In genomic region chr7:77980087-77980713, GRCh38 we compare ENCODE assay signal across 18 cellular contexts.
DNase-seq lines count a peak whose midpoint lies in the region; ATAC-seq, FAIRE-seq and TF ChIP-seq lines count a peak whose summit lies in the region.
"Had no signal": no experiment of that assay in that cellular context is flagged by ENCODE, and none has a peak within 500 bp of the region (broad histone marks: within the 10 kb centered on the region; RNA-seq: fewer than 3 reads in every experiment).

No MANE protein-coding gene starts in this region.

- no peaks in the 10 kb centered on the region for H3K27me3 ChIP-seq in BE2C
- no peaks in the 10 kb centered on the region for H3K27me3 ChIP-seq in K562 (ENCODE audit: control insufficient read depth in 2 of 2, insufficient read depth in 2 of 2, low read length in 2 of 2)
- no peaks in the 10 kb centered on the region for H3K27me3 ChIP-seq in CD4-positive, alpha-beta T cell (ENCODE audit: control insufficient read depth, insufficient read depth, low read length)
- H3K27me3 ChIP-seq: BLaER1 treated with 17β-estradiol and CSF1 and Interleukin-3, amounts not matched to agents 10 nM and 100 nM had no signal

- ATAC-seq in K562 (peak; percentile 27; the same call in 2 of the 3 replicates), GM19397 (IDR thresholded peaks at IDR 0.05; ENCODE audit: unreplicated experiment) (no peak)
- ATAC-seq in stimulated activated effector memory CD8-positive, alpha-beta T cell treated with anti-CD3 and anti-CD28 coated beads, Interleukin-12 subunit alpha, Interleukin-12 subunit beta, amount 100 ng/mL, for 72 hours = no peak
- ATAC-seq in CD4-positive, alpha-beta T cell (ENCODE audit: poor library complexity) = no peak
- ATAC-seq: GM12878 had no signal

- intact Hi-C loops in K562 (cut with micrococcal nuclease) = no loop called here
- intact Hi-C loops in CD4-positive, alpha-beta T cell (cut with DNase I, micrococcal nuclease) = no loop called here
- intact Hi-C loops in activated CD4-positive, alpha-beta memory T cell treated with anti-CD3 and anti-CD28 coated beads for 36 hours (cut with micrococcal nuclease) = no loop called here

- H3K9me3 ChIP-seq in BE2C = no peaks in the 10 kb centered on the region
- H3K9me3 ChIP-seq in K562 (replicated peaks; ENCODE audit: control insufficient read depth, insufficient read depth, low read depth, low read length) = 0 out of 2 replicates have a peak, but pooled peaks cover under 1% of the 10 kb centered on the region
- no peaks in the 10 kb centered on the region for H3K9me3 ChIP-seq in CD4-positive, alpha-beta T cell (ENCODE audit: control insufficient read depth, low read length)
- H3K9me3 ChIP-seq: BLaER1 treated with 17β-estradiol and CSF1 and Interleukin-3, amounts not matched to agents 10 nM and 100 nM had no signal

- in situ Hi-C loops in SK-MEL-5 (cut with HindIII; ENCODE audit: low pct_unique_long_range_greater_than_20kb, low sequenced_read_pairs) = no loop called here
- in situ Hi-C loops in K562 (cut with MboI) = no loop called here

- H3K36me3 ChIP-seq in BE2C = no peaks in the 10 kb centered on the region
- H3K36me3 ChIP-seq in K562 (ENCODE audit: control insufficient read depth, insufficient read depth, low read length) = no peaks in the 10 kb centered on the region
- H3K36me3 ChIP-seq: BLaER1 treated with 17β-estradiol and CSF1 and Interleukin-3, amounts not matched to agents 10 nM and 100 nM had no signal

- no peaks in the 10 kb centered on the region for H4K20me1 ChIP-seq in K562 (replicated peaks; ENCODE audit: control insufficient read depth, insufficient read depth, low read length)
- H4K20me1 ChIP-seq: BLaER1 treated with 17β-estradiol and CSF1 and Interleukin-3, amounts not matched to agents 10 nM and 100 nM had no signal

- H3K4me2 ChIP-seq in K562 (ENCODE audit: insufficient read depth, low read length) = no peak overlapping the region
- H3K4me2 ChIP-seq: BLaER1 treated with 17β-estradiol and CSF1 and Interleukin-3, amounts not matched to agents 10 nM and 100 nM had no signal

- DNase-seq in BE2C = peak; percentile 21
- peak; percentile 61 for DNase-seq in SK-MEL-5 (ENCODE audit: low read depth, low spot score)
- DNase-seq in K562 (ENCODE audit: extremely low read depth in 1 of 4, low spot score in 3 of 4) = no peak
- peak; percentile 11 for DNase-seq in islet precursor cell
- DNase-seq in stimulated activated effector memory CD8-positive, alpha-beta T cell treated with anti-CD3 and anti-CD28 coated beads, Interleukin-12 subunit alpha, Interleukin-12 subunit beta, amount 100 ng/mL, for 72 hours (ENCODE audit: low spot score in 2 of 2) = no peak
- no peak for DNase-seq in CD4-positive, alpha-beta T cell
- DNase-seq in activated CD4-positive, alpha-beta memory T cell treated with anti-CD3 and anti-CD28 coated beads for 36 hours = no peak
- DNase-seq: 8988T; AML-193; Calu3; CD4-positive, CD25-positive, alpha-beta regulatory T cell; DMS 273 treated with DMSO at 0.1 percent for 48 hours; GOT3; H9 had no signal

- no peaks in the 10 kb centered on the region for H3K36me3 Mint-ChIP-seq in stimulated activated effector memory CD8-positive, alpha-beta T cell treated with anti-CD3 and anti-CD28 coated beads, Interleukin-12 subunit alpha, Interleukin-12 subunit beta, amount 100 ng/mL, for 72 hours
- no peaks in the 10 kb centered on the region for H3K36me3 Mint-ChIP-seq in CD4-positive, alpha-beta T cell (ENCODE audit: low read depth)
- H3K36me3 Mint-ChIP-seq in activated CD4-positive, alpha-beta memory T cell treated with anti-CD3 and anti-CD28 coated beads for 36 hours = no peaks in the 10 kb centered on the region

- no peak for TF ChIP-seq EP300 in K562 (IDR thresholded peaks at IDR 0.05; ENCODE audit: low read length)

- H3K4me3 Mint-ChIP-seq in stimulated activated effector memory CD8-positive, alpha-beta T cell treated with anti-CD3 and anti-CD28 coated beads, Interleukin-12 subunit alpha, Interleukin-12 subunit beta, amount 100 ng/mL, for 72 hours = no peak overlapping the region
- H3K4me3 Mint-ChIP-seq in CD4-positive, alpha-beta T cell = no peak overlapping the region
- H3K4me3 Mint-ChIP-seq in activated CD4-positive, alpha-beta memory T cell treated with anti-CD3 and anti-CD28 coated beads for 36 hours = no peak overlapping the region
- H3K4me3 Mint-ChIP-seq: CD4-positive, CD25-positive, alpha-beta regulatory T cell; H9 had no signal

- TF ChIP-seq CTCF in BE2C (IDR thresholded peaks at IDR 0.05; ENCODE audit: low read depth, low read length) (no peak), K562 (IDR thresholded peaks at IDR 0.05 in 2 of 3, conservative IDR thresholded peaks at IDR 0.05 in 1 of 3; ENCODE audit: insufficient read depth in 2 of 3, low read depth in 1 of 3, low read length in 3 of 3) (no peak)
- TF ChIP-seq CTCF in CD4-positive, alpha-beta T cell (IDR thresholded peaks at IDR 0.05) = no peak

- TF ChIP-seq POLR2A in K562 (conservative IDR thresholded peaks at IDR 0.05) = no peak

- H3K9me3 Mint-ChIP-seq in stimulated activated effector memory CD8-positive, alpha-beta T cell treated with anti-CD3 and anti-CD28 coated beads, Interleukin-12 subunit alpha, Interleukin-12 subunit beta, amount 100 ng/mL, for 72 hours = no peaks in the 10 kb centered on the region
- no peaks in the 10 kb centered on the region for H3K9me3 Mint-ChIP-seq in CD4-positive, alpha-beta T cell
- no peaks in the 10 kb centered on the region for H3K9me3 Mint-ChIP-seq in activated CD4-positive, alpha-beta memory T cell treated with anti-CD3 and anti-CD28 coated beads for 36 hours
- H3K9me3 Mint-ChIP-seq: H9 had no signal

- WGBS in K562 (ENCODE audit: insufficient coverage, low coverage, missing lambda C conversion rate) = 29% methylated on average over 3 of the region's 3 CpGs

- CTCF ChIA-PET in K562 (lab: Yijun Ruan, JAX; ENCODE audit: low intra/inter-chr PET ratio) = no interaction called here
- CTCF ChIA-PET in CD4-positive, alpha-beta T cell (lab: Charles Lee) = no interaction called here
- CTCF ChIA-PET in activated CD4-positive, alpha-beta memory T cell treated with anti-CD3 and anti-CD28 coated beads for 36 hours (lab: Charles Lee) = no interaction called here

- H3K27me3 Mint-ChIP-seq in CD4-positive, alpha-beta T cell = peaks cover 6% of the 10 kb centered on the region
- peaks cover 4% of the 10 kb centered on the region for H3K27me3 Mint-ChIP-seq in activated CD4-positive, alpha-beta memory T cell treated with anti-CD3 and anti-CD28 coated beads for 36 hours
- H3K27me3 Mint-ChIP-seq: CD4-positive, CD25-positive, alpha-beta regulatory T cell had no signal

- peak overlapping the region; percentile 50 for H2AFZ ChIP-seq in K562 (ENCODE audit: low read depth, low read length)

- H3K9me1 ChIP-seq in K562 (ENCODE audit: control insufficient read depth, insufficient read depth, low read length) = no peaks in the 10 kb centered on the region

- H3K27ac ChIP-seq in K562 (ENCODE audit: extremely low read depth, low read depth, low read length) = no peak overlapping the region
- H3K27ac ChIP-seq in CD4-positive, alpha-beta T cell (ENCODE audit: low read depth, low read length) = no peak overlapping the region
- H3K27ac ChIP-seq: BLaER1 treated with 17β-estradiol and CSF1 and Interleukin-3, amounts not matched to agents 10 nM and 100 nM had no signal

- H3K4me1 Mint-ChIP-seq in stimulated activated effector memory CD8-positive, alpha-beta T cell treated with anti-CD3 and anti-CD28 coated beads, Interleukin-12 subunit alpha, Interleukin-12 subunit beta, amount 100 ng/mL, for 72 hours = peaks cover 13% of the 10 kb centered on the region
- no peaks in the 10 kb centered on the region for H3K4me1 Mint-ChIP-seq in CD4-positive, alpha-beta T cell (ENCODE audit: low read depth)
- no peaks in the 10 kb centered on the region for H3K4me1 Mint-ChIP-seq in activated CD4-positive, alpha-beta memory T cell treated with anti-CD3 and anti-CD28 coated beads for 36 hours (ENCODE audit: low read depth)

- peaks cover 9% of the 10 kb centered on the region for H3K4me1 ChIP-seq in BE2C
- peaks cover 0 to 11% of the 10 kb centered on the region in 2 experiments; a peak in 3 of 5 replicates for H3K4me1 ChIP-seq in K562 (replicated peaks in 1 of 2; ENCODE audit: control insufficient read depth in 2 of 2, insufficient read depth in 2 of 2, low read length in 2 of 2)

- POLR2A ChIA-PET in K562 (lab: Yijun Ruan, JAX) = no interaction called here
- POLR2A ChIA-PET in CD4-positive, alpha-beta T cell (lab: Charles Lee) = no interaction called here
- POLR2A ChIA-PET in activated CD4-positive, alpha-beta memory T cell treated with anti-CD3 and anti-CD28 coated beads for 36 hours (lab: Charles Lee) = no interaction called here

- H3K27ac Mint-ChIP-seq in stimulated activated effector memory CD8-positive, alpha-beta T cell treated with anti-CD3 and anti-CD28 coated beads, Interleukin-12 subunit alpha, Interleukin-12 subunit beta, amount 100 ng/mL, for 72 hours = no peak overlapping the region
- no peak overlapping the region for H3K27ac Mint-ChIP-seq in CD4-positive, alpha-beta T cell
- H3K27ac Mint-ChIP-seq in activated CD4-positive, alpha-beta memory T cell treated with anti-CD3 and anti-CD28 coated beads for 36 hours = no peak overlapping the region
- H3K27ac Mint-ChIP-seq: H9 had no signal

- H3K9ac ChIP-seq in K562 (ENCODE audit: insufficient read depth in 1 of 2, low read depth in 2 of 2, low read length in 2 of 2) = no peak overlapping the region
- H3K9ac ChIP-seq: BLaER1 treated with 17β-estradiol and CSF1 and Interleukin-3, amounts not matched to agents 10 nM and 100 nM had no signal

- no peak for FAIRE-seq in K562 (lab: Jason Lieb, UNC)
- FAIRE-seq: GM12878, GM18507 had no signal

- TF ChIP-seq RAD21 in K562 (CRISPR knock-in tag; conservative IDR thresholded peaks at IDR 0.05 in 1 of 2, IDR thresholded peaks at IDR 0.05 in 1 of 2) = no peak

- BruUV-seq in K562 (replicated peaks; lab: Mats Ljungman, UMichigan) = no TSS peak

- no peaks in the 10 kb centered on the region for H3K79me2 ChIP-seq in K562 (ENCODE audit: control insufficient read depth, insufficient read depth, low read length)

- no peak overlapping the region for H3K4me3 ChIP-seq in BE2C (ENCODE audit: low read depth, low read length)
- H3K4me3 ChIP-seq in K562 = no peak overlapping the region
- H3K4me3 ChIP-seq: BLaER1 treated with 17β-estradiol and CSF1 and Interleukin-3, amounts not matched to agents 10 nM and 100 nM; GM12878 had no signal

TF ChIP-seq in K562, 482 proteins besides CTCF, POLR2A, EP300 and RAD21:
- TF ChIP-seq MEF2D (tag; conservative IDR thresholded peaks at IDR 0.05; ENCODE audit: low read depth) (0 out of 2 replicates have a peak, but pooled peaks have one; percentile 41), FUS (optimal IDR thresholded peaks at IDR 0.05; ENCODE audit: low read depth, low read length) (no peak)

Comparison
In these comparisons a context has a peak if more than half of its experiments do, and no peak if none do; other contexts are left out.
1. DNase-seq: peak in BE2C (single experiment), SK-MEL-5 (single experiment) and islet precursor cell (single experiment); none in K562 (0 of 4), stimulated activated effector memory CD8-positive, alpha-beta T cell treated with anti-CD3 and anti-CD28 coated beads, Interleukin-12 subunit alpha, Interleukin-12 subunit beta, amount 100 ng/mL, for 72 hours (0 of 2), CD4-positive, alpha-beta T cell (0 of 10) and activated CD4-positive, alpha-beta memory T cell treated with anti-CD3 and anti-CD28 coated beads for 36 hours (single experiment).